9 cellular contexts compared by ENCODE assay signal in genomic region chr15:55288006-55288717, GRCh38. TPM values are rescaled to one million over a fixed set of nuclear protein-coding genes. Genes with fewer than 3 reads are reported as not detected.
DNase-seq lines count a peak whose midpoint lies in the region; ATAC-seq, FAIRE-seq and TF ChIP-seq lines count a peak whose summit lies in the region.
"Had no signal": no experiment of that assay in that cellular context is flagged by ENCODE, and none has a peak within 500 bp of the region (broad histone marks: within the 10 kb centered on the region; RNA-seq: fewer than 3 reads in every experiment).

No MANE protein-coding gene starts in this region.

- no peaks in the 10 kb centered on the region for H3K27me3 ChIP-seq in mucosa of stomach (ENCODE audit: control insufficient read depth, insufficient read depth, low read length)

- FAIRE-seq in GM12891 (lab: Jason Lieb, UNC): no peak

- H3K36me3 ChIP-seq in mucosa of stomach (ENCODE audit: control insufficient read depth, insufficient read depth, low read length): no peaks in the 10 kb centered on the region

- no peaks in the 10 kb centered on the region for H3K9me3 Mint-ChIP-seq in stimulated activated naive CD8-positive, alpha-beta T cell treated with anti-CD3 and anti-CD28 coated beads, Interleukin-15, Interleukin-2, amounts not matched to agents 100 ng/mL and 50 ng/mL, for 24 hours
- H3K9me3 Mint-ChIP-seq in brain: peaks cover 0 to 2% (median 0%) of the 10 kb centered on the region in 5 experiments

- peaks cover 54% of the 10 kb centered on the region for H3K36me3 Mint-ChIP-seq in stimulated activated naive CD8-positive, alpha-beta T cell treated with anti-CD3 and anti-CD28 coated beads, Interleukin-15, Interleukin-2, amounts not matched to agents 100 ng/mL and 50 ng/mL, for 24 hours (ENCODE audit: low read depth)
- H3K36me3 Mint-ChIP-seq in brain: no peaks in the 10 kb centered on the region

- H3K4me3 ChIP-seq in mucosa of stomach (ENCODE audit: low read length): peak overlapping the region; percentile 66

- TF ChIP-seq CTCF in brain (conservative IDR thresholded peaks at IDR 0.05): no peak

- ATAC-seq in stimulated activated naive CD8-positive, alpha-beta T cell treated with anti-CD3 and anti-CD28 coated beads, Interleukin-15, Interleukin-2, amounts not matched to agents 100 U/mL and 50 U/mL, for 24 hours: no peak

- H3K9me3 ChIP-seq in mucosa of stomach (ENCODE audit: control insufficient read depth, low read length): no peaks in the 10 kb centered on the region

- POLR2A ChIA-PET in HEK293T (lab: Yijun Ruan, JAX): interaction anchor here (1.0 kb wide), 1 partner anchor 31 kb away, joined by 3 read pairs; the partner anchor contains the start of genes PIGB and PIGBOS1

- peak overlapping the region; percentile 98 for H3K27ac Mint-ChIP-seq in stimulated activated naive CD8-positive, alpha-beta T cell treated with anti-CD3 and anti-CD28 coated beads, Interleukin-15, Interleukin-2, amounts not matched to agents 100 ng/mL and 50 ng/mL, for 24 hours
- peak overlapping the region in 2 of 5 experiments; percentile 66 to 83 for H3K27ac Mint-ChIP-seq in brain

- H3K4me1 ChIP-seq in mucosa of stomach (ENCODE audit: control insufficient read depth, insufficient read depth, low read length): peaks cover 24% of the 10 kb centered on the region

- DNase-seq in stimulated activated naive CD8-positive, alpha-beta T cell treated with anti-CD3 and anti-CD28 coated beads, Interleukin-15, Interleukin-2, amounts not matched to agents 100 U/mL and 50 U/mL, for 24 hours: no peak
- DNase-seq in AG08395 (ENCODE audit: low spot score) (no peak), GM12891 (ENCODE audit: insufficient read length, low spot score) (no peak), HEK293T (ENCODE audit: extremely low spot score) (no peak), GOT3 (lab: John Stamatoyannopoulos, UW) (no peak)
- DNase-seq: NCI-H1105 had no signal

- CTCF ChIA-PET in HEK293T (lab: Yijun Ruan, JAX): no interaction called here

- peak overlapping the region; percentile 93 for H3K9ac ChIP-seq in mucosa of stomach (ENCODE audit: low read length)

- TF ChIP-seq POLR2A in GM12891 (IDR thresholded peaks at IDR 0.05; ENCODE audit: low read depth, low read length): no peak

- H3K27me3 Mint-ChIP-seq in stimulated activated naive CD8-positive, alpha-beta T cell treated with anti-CD3 and anti-CD28 coated beads, Interleukin-15, Interleukin-2, amounts not matched to agents 100 ng/mL and 50 ng/mL, for 24 hours: no peaks in the 10 kb centered on the region
- H3K27me3 Mint-ChIP-seq in brain: no peaks in the 10 kb centered on the region

- peak overlapping the region; percentile 96 for H3K4me3 Mint-ChIP-seq in stimulated activated naive CD8-positive, alpha-beta T cell treated with anti-CD3 and anti-CD28 coated beads, Interleukin-15, Interleukin-2, amounts not matched to agents 100 ng/mL and 50 ng/mL, for 24 hours
- H3K4me3 Mint-ChIP-seq in brain: peak overlapping the region; percentile 83 to 93 (median 88)

- H3K4me1 Mint-ChIP-seq in stimulated activated naive CD8-positive, alpha-beta T cell treated with anti-CD3 and anti-CD28 coated beads, Interleukin-15, Interleukin-2, amounts not matched to agents 100 ng/mL and 50 ng/mL, for 24 hours (ENCODE audit: low read depth): peaks cover 63% of the 10 kb centered on the region
- peaks cover 10% of the 10 kb centered on the region for H3K4me1 Mint-ChIP-seq in brain

TF ChIP-seq in GM12891, 5 proteins besides CTCF, POLR2A, EP300 and RAD21:
- TF ChIP-seq POU2F2 (IDR thresholded peaks at IDR 0.05; ENCODE audit: low read depth, low read length) (no peak), POLR2AphosphoS5 (IDR thresholded peaks at IDR 0.05; ENCODE audit: low read depth, low read length) (no peak), PAX5 (IDR thresholded peaks at IDR 0.05; ENCODE audit: insufficient read depth, low read length, severe bottlenecking) (no peak), TAF1 (IDR thresholded peaks at IDR 0.05; ENCODE audit: low read depth, low read length) (no peak), SPI1 (IDR thresholded peaks at IDR 0.05; ENCODE audit: low read depth, low read length) (no peak)

TF ChIP-seq in HEK293T, 16 proteins besides CTCF, POLR2A, EP300 and RAD21:
- TF ChIP-seq TARDBP (IDR thresholded peaks at IDR 0.05): no peak
- TF ChIP-seq SUZ12 (IDR thresholded peaks at IDR 0.05): no peak
- no peak for TF ChIP-seq L3MBTL2 (conservative IDR thresholded peaks at IDR 0.05)
- TF ChIP-seq HDGF (IDR thresholded peaks at IDR 0.05; ENCODE audit: borderline replicate concordance): no peak
- no peak for TF ChIP-seq NFRKB (IDR thresholded peaks at IDR 0.05)
- no peak for TF ChIP-seq ARNT (IDR thresholded peaks at IDR 0.05)
- TF ChIP-seq SP1 (IDR thresholded peaks at IDR 0.05): no peak
- TF ChIP-seq FOXA1 (IDR thresholded peaks at IDR 0.05): no peak
- TF ChIP-seq ZNF384 (IDR thresholded peaks at IDR 0.05): no peak
- no peak for TF ChIP-seq BHLHE40 (IDR thresholded peaks at IDR 0.05; ENCODE audit: borderline replicate concordance)
- no peak for TF ChIP-seq PKNOX1 (IDR thresholded peaks at IDR 0.05)
- no peak for TF ChIP-seq CTBP1 (IDR thresholded peaks at IDR 0.05; ENCODE audit: borderline replicate concordance)
- TF ChIP-seq FOXM1 (IDR thresholded peaks at IDR 0.05; ENCODE audit: borderline replicate concordance): no peak
- TF ChIP-seq ELF4 (IDR thresholded peaks at IDR 0.05): no peak
- no peak for TF ChIP-seq FOXK2 (IDR thresholded peaks at IDR 0.05)
- no peak for TF ChIP-seq LEF1 (IDR thresholded peaks at IDR 0.05; ENCODE audit: borderline replicate concordance)
TF ChIP-seq in HEK293T: peak in this region for 0.

RNA-seq across cellular contexts. Expression of gene RAB27A, which starts 1.5 kb away (rescaled TPM):
- polyA plus RNA-seq in brain (ENCODE audit: insufficient read depth, low read depth, low replicate concordance): 10.3 TPM
- 14.4 TPM for polyA plus RNA-seq in GM12891 (2012; ENCODE audit: low read depth, missing spikeins)

RNA-seq across cellular contexts. Expression of gene PIGBOS1, which starts 30.8 kb away (rescaled TPM):
- polyA plus RNA-seq in brain (ENCODE audit: insufficient read depth, low read depth, low replicate concordance): 8.5 TPM
- 11.6 TPM for polyA plus RNA-seq in GM12891 (2012; ENCODE audit: low read depth, missing spikeins)

RNA-seq across cellular contexts. Expression of gene PIGB, which starts 30.9 kb away (rescaled TPM):
- 2.9 TPM for polyA plus RNA-seq in brain (ENCODE audit: insufficient read depth, low read depth, low replicate concordance)
- 10.1 TPM for polyA plus RNA-seq in GM12891 (2012; ENCODE audit: low read depth, missing spikeins)
